ENCODE assay signal across 18 cellular contexts in the genomic region with DNA sequence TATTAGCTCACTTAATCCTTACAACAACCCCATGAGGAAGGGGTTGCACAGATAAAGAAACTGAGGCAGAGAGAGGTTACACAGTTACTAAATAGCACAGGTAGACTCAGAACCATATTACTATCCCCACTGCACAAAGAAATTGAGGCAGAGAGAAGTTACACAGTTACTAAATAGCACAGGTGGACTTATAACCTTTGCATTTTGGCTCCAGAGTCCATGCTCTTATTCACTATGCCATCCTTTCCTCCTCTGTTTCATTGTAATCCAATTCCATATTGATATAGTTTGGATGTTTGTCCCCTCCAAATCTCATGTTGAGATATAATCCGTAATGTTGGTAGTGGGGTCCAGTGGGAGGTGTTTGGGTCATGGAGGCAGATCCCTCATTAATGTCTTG. TPM values are rescaled to one million over a fixed set of nuclear protein-coding genes. Genes with fewer than 3 reads are reported as not detected.
DNase-seq lines count a peak whose midpoint lies in the region; ATAC-seq and TF ChIP-seq lines count a peak whose summit lies in the region.
"Had no signal": no experiment of that assay in that cellular context is flagged by ENCODE, and none has a peak within 500 bp of the region (broad histone marks: within the 10 kb centered on the region; RNA-seq: fewer than 3 reads in every experiment).

No MANE protein-coding gene starts in this region.

- ATAC-seq in activated naive CD8-positive, alpha-beta T cell treated with anti-CD3 and anti-CD28 coated beads, Interleukin-2, amount 50 U/mL, for 24 hours = no peak
- no peak for ATAC-seq in left ventricle myocardium superior
- ATAC-seq in GM21737 (IDR thresholded peaks at IDR 0.05; ENCODE audit: unreplicated experiment) = no peak
- no peak for ATAC-seq in gastrocnemius medialis
- ATAC-seq: GM12878 had no signal

- TF ChIP-seq POLR2A in transverse colon (IDR thresholded peaks at IDR 0.05) (no peak), gastrocnemius medialis (IDR thresholded peaks at IDR 0.05) (no peak)

- H3K27me3 Mint-ChIP-seq in activated naive CD8-positive, alpha-beta T cell = no peaks in the 10 kb centered on the region
- H3K27me3 Mint-ChIP-seq in activated naive CD8-positive, alpha-beta T cell treated with anti-CD3 and anti-CD28 coated beads, Interleukin-2, amount 50 U/mL, for 24 hours = no peaks in the 10 kb centered on the region
- H3K27me3 Mint-ChIP-seq in nephron (ENCODE audit: low read depth) = no peaks in the 10 kb centered on the region
- H3K27me3 Mint-ChIP-seq: CD4-positive, alpha-beta memory T cell had no signal

- no peak for TF ChIP-seq EP300 in transverse colon (IDR thresholded peaks at IDR 0.05; ENCODE audit: low read depth)

- H3K4me3 ChIP-seq in duodenal mucosa (ENCODE audit: low read depth in 1 of 2, low read length in 2 of 2) (peak overlapping the region; percentile 6 to 56), transverse colon (peak overlapping the region in 1 of 4 donors; percentile 75), gastrocnemius medialis (no peak overlapping the region)
- H3K4me3 ChIP-seq: GM12878 had no signal

- WGBS in transverse colon (ENCODE audit: low coverage in 1 of 2), 2 donors = 96% methylated on average over 1 of the region's 1 CpG; no CpG with 5 or more reads in 1 of the 2 donors

- DNase-seq in activated naive CD8-positive, alpha-beta T cell treated with anti-CD3 and anti-CD28 coated beads, Interleukin-2, amount 50 U/mL, for 24 hours = no peak
- DNase-seq in transverse colon = no peak
- no peak for DNase-seq in left ventricle myocardium superior
- no peak for DNase-seq in gastrocnemius medialis
- DNase-seq: 8988T; CD4-positive, alpha-beta memory T cell; GDM1; GOT3; KG1; NCI-H1092; NCI-H2081 treated with DMSO at 0.1 percent for 48 hours; NCI-H510A treated with DMSO at 0.1 percent for 48 hours; Right ventricle myocardium superior had no signal

- no peak for TF ChIP-seq CTCF in nephron (IDR thresholded peaks at IDR 0.05; ENCODE audit: unreplicated experiment in 3 of 3)
- no peak for TF ChIP-seq CTCF in transverse colon (IDR thresholded peaks at IDR 0.05)
- no peak for TF ChIP-seq CTCF in gastrocnemius medialis (IDR thresholded peaks at IDR 0.05 in 4 of 5, conservative IDR thresholded peaks at IDR 0.05 in 1 of 5)

- H3K4me3 Mint-ChIP-seq in activated naive CD8-positive, alpha-beta T cell = no peak overlapping the region
- no peak overlapping the region for H3K4me3 Mint-ChIP-seq in activated naive CD8-positive, alpha-beta T cell treated with anti-CD3 and anti-CD28 coated beads, Interleukin-2, amount 50 U/mL, for 24 hours
- peak overlapping the region in 2 of 3 experiments; percentile 10 to 45 for H3K4me3 Mint-ChIP-seq in nephron

- H3K9me3 ChIP-seq in duodenal mucosa (ENCODE audit: control insufficient read depth in 1 of 2, low read length in 2 of 2) = no peaks in the 10 kb centered on the region
- no peaks in the 10 kb centered on the region for H3K9me3 ChIP-seq in transverse colon
- H3K9me3 ChIP-seq in gastrocnemius medialis = no peaks in the 10 kb centered on the region

- peak overlapping the region; percentile 24 for H3K27ac Mint-ChIP-seq in activated naive CD8-positive, alpha-beta T cell
- no peak overlapping the region for H3K27ac Mint-ChIP-seq in activated naive CD8-positive, alpha-beta T cell treated with anti-CD3 and anti-CD28 coated beads, Interleukin-2, amount 50 U/mL, for 24 hours
- peak overlapping the region in 1 of 3 experiments; percentile 57 for H3K27ac Mint-ChIP-seq in nephron

- no peak overlapping the region for H3K27ac ChIP-seq in duodenal mucosa (ENCODE audit: low read depth, low read length)
- peak overlapping the region; percentile 92 to 97 (median 94) for H3K27ac ChIP-seq in transverse colon
- no peak overlapping the region for H3K27ac ChIP-seq in gastrocnemius medialis

- H3K27me3 ChIP-seq in duodenal mucosa (ENCODE audit: control insufficient read depth in 1 of 2, insufficient read depth in 2 of 2, low read length in 2 of 2) (no peaks in the 10 kb centered on the region), transverse colon (no peaks in the 10 kb centered on the region), gastrocnemius medialis (no peaks in the 10 kb centered on the region)

- peaks cover 75% of the 10 kb centered on the region for H3K4me1 Mint-ChIP-seq in activated naive CD8-positive, alpha-beta T cell (ENCODE audit: low read depth)
- H3K4me1 Mint-ChIP-seq in activated naive CD8-positive, alpha-beta T cell treated with anti-CD3 and anti-CD28 coated beads, Interleukin-2, amount 50 U/mL, for 24 hours = peaks cover 47% of the 10 kb centered on the region
- peaks cover 47% of the 10 kb centered on the region for H3K4me1 Mint-ChIP-seq in nephron

- H3K36me3 Mint-ChIP-seq in activated naive CD8-positive, alpha-beta T cell = peaks cover 8% of the 10 kb centered on the region
- peaks cover 51% of the 10 kb centered on the region for H3K36me3 Mint-ChIP-seq in activated naive CD8-positive, alpha-beta T cell treated with anti-CD3 and anti-CD28 coated beads, Interleukin-2, amount 50 U/mL, for 24 hours (ENCODE audit: low read depth)
- H3K36me3 Mint-ChIP-seq in nephron (ENCODE audit: low read depth) = peaks cover 52% of the 10 kb centered on the region

- peaks cover 37 to 49% of the 10 kb centered on the region in 2 donors for H3K4me1 ChIP-seq in duodenal mucosa (ENCODE audit: control insufficient read depth in 1 of 2, insufficient read depth in 2 of 2, low read length in 2 of 2)
- peaks cover 7 to 82% (median 56%) of the 10 kb centered on the region in 4 donors for H3K4me1 ChIP-seq in transverse colon
- H3K4me1 ChIP-seq in gastrocnemius medialis = peaks cover 24% of the 10 kb centered on the region in 2 donors

- H3K9me3 Mint-ChIP-seq in activated naive CD8-positive, alpha-beta T cell (ENCODE audit: low read depth) = no peaks in the 10 kb centered on the region
- no peaks in the 10 kb centered on the region for H3K9me3 Mint-ChIP-seq in activated naive CD8-positive, alpha-beta T cell treated with anti-CD3 and anti-CD28 coated beads, Interleukin-2, amount 50 U/mL, for 24 hours
- peaks cover 4% of the 10 kb centered on the region for H3K9me3 Mint-ChIP-seq in nephron
- H3K9me3 Mint-ChIP-seq: CD4-positive, alpha-beta memory T cell had no signal

- intact Hi-C loops in transverse colon (cut with DNase I; ENCODE audit: low total_unique reads) = no loop called here
- intact Hi-C loops in left ventricle myocardium superior (cut with micrococcal nuclease) = no loop called here
- intact Hi-C loops in gastrocnemius medialis (cut with DNase I; ENCODE audit: low total_unique reads) = no loop called here

- peaks cover 0 to 25% of the 10 kb centered on the region in 2 donors for H3K36me3 ChIP-seq in duodenal mucosa (ENCODE audit: control insufficient read depth in 1 of 2, insufficient read depth in 2 of 2, low read length in 2 of 2)
- peaks cover 0 to 6% (median 0%) of the 10 kb centered on the region in 4 donors for H3K36me3 ChIP-seq in transverse colon
- H3K36me3 ChIP-seq in gastrocnemius medialis = peaks cover 0 to 11% of the 10 kb centered on the region in 2 donors

- in situ Hi-C loops in transverse colon (cut with MboI; ENCODE audit: low pct_ligation_motif_present in 1 of 4, low pct_unique_long_range_greater_than_20kb in 1 of 4, low sequenced_read_pairs in 3 of 4) = no loop called here
- in situ Hi-C loops in gastrocnemius medialis (cut with MboI; ENCODE audit: low sequenced_read_pairs in 4 of 4) = no loop called here

- no peak overlapping the region for H3K9ac ChIP-seq in duodenal mucosa (ENCODE audit: low read depth in 1 of 2, low read length in 2 of 2)

RNA-seq across cellular contexts. Expression of gene TDP2, which starts 3.5 kb away (rescaled TPM):
- total RNA-seq in transverse colon (100 to 1,000 TPM in 3 of 4 donors, 10 to 100 TPM in 1; 48.4 to 292 (median 151) TPM), left ventricle myocardium superior (24.3 TPM), gastrocnemius medialis (10 to 100 TPM; 17.6 to 44.2 (median 21.7) TPM)

RNA-seq across cellular contexts. Expression of gene ACOT13, which starts 3.7 kb away (rescaled TPM):
- total RNA-seq in transverse colon = 10 to 100 TPM in 2 of 4 donors, 1 to 10 TPM in 2; 5.6 to 16.8 (median 11.2) TPM
- 80.0 TPM for total RNA-seq in left ventricle myocardium superior
- 10 to 100 TPM; 13.6 to 28.2 (median 21.1) TPM for total RNA-seq in gastrocnemius medialis

RNA-seq across cellular contexts. Expression of gene KIAA0319, which starts 17.2 kb away (rescaled TPM):
- total RNA-seq in transverse colon = 1 to 10 TPM in 1 of 4 donors, under 1 TPM in 3; 0.37 to 2.6 (median 0.67) TPM
- total RNA-seq in left ventricle myocardium superior = not detected
- total RNA-seq in gastrocnemius medialis = not detected
- total RNA-seq: Right ventricle myocardium superior had no signal

RNA-seq across cellular contexts. Expression of gene C6orf62, which starts 55.8 kb away (rescaled TPM):
- 10 to 100 TPM; 29.9 to 64.3 (median 40.9) TPM for total RNA-seq in transverse colon
- total RNA-seq in left ventricle myocardium superior = 41.4 TPM
- 10 to 100 TPM; 24.1 to 50.7 (median 36.0) TPM for total RNA-seq in gastrocnemius medialis

Comparison
In these comparisons a context has a peak if more than half of its experiments do, and no peak if none do; other contexts are left out.
1. H3K4me3 Mint-ChIP-seq: peak in nephron (2 of 3); none in activated naive CD8-positive, alpha-beta T cell (single experiment) and activated naive CD8-positive, alpha-beta T cell treated with anti-CD3 and anti-CD28 coated beads, Interleukin-2, amount 50 U/mL, for 24 hours (single experiment).
2. H3K27ac ChIP-seq: peak in transverse colon (4 of 4); none in duodenal mucosa (single experiment) and gastrocnemius medialis (0 of 4).
3. H3K4me3 ChIP-seq: peak in duodenal mucosa (2 of 2); none in gastrocnemius medialis (0 of 4).